ENCODE assay signal across 1 cellular context in genomic region chr19:39430675-39431593, GRCh38.
TF ChIP-seq lines count a peak whose summit lies in the region.

No MANE protein-coding gene starts in this region.

TF ChIP-seq in GM12878, 131 proteins besides CTCF, POLR2A, EP300 and RAD21 (continues in another document):
- TF ChIP-seq, protein P1, sequence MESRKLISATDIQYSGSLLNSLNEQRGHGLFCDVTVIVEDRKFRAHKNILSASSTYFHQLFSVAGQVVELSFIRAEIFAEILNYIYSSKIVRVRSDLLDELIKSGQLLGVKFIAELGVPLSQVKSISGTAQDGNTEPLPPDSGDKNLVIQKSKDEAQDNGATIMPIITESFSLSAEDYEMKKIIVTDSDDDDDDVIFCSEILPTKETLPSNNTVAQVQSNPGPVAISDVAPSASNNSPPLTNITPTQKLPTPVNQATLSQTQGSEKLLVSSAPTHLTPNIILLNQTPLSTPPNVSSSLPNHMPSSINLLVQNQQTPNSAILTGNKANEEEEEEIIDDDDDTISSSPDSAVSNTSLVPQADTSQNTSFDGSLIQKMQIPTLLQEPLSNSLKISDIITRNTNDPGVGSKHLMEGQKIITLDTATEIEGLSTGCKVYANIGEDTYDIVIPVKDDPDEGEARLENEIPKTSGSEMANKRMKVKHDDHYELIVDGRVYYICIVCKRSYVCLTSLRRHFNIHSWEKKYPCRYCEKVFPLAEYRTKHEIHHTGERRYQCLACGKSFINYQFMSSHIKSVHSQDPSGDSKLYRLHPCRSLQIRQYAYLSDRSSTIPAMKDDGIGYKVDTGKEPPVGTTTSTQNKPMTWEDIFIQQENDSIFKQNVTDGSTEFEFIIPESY (IDR thresholded peaks at IDR 0.05): no peak
- TF ChIP-seq KDM1A (IDR thresholded peaks at IDR 0.05; ENCODE audit: borderline replicate concordance): no peak
- no peak for TF ChIP-seq TCF7 (IDR thresholded peaks at IDR 0.05; ENCODE audit: borderline replicate concordance)
- no peak for TF ChIP-seq ZZZ3 (IDR thresholded peaks at IDR 0.05; ENCODE audit: control insufficient read depth, insufficient read length, low read depth)
- TF ChIP-seq ATF7 (IDR thresholded peaks at IDR 0.05; ENCODE audit: low read depth): peak; percentile 73
- TF ChIP-seq STAT1 (conservative IDR thresholded peaks at IDR 0.05): no peak
- TF ChIP-seq YY1 (IDR thresholded peaks at IDR 0.05; ENCODE audit: low read depth, low read length): no peak
- TF ChIP-seq CREB1 (IDR thresholded peaks at IDR 0.05; ENCODE audit: low read depth): peak; percentile 96
- TF ChIP-seq ETV6 (conservative IDR thresholded peaks at IDR 0.05 in 1 of 2, IDR thresholded peaks at IDR 0.05 in 1 of 2; ENCODE audit: borderline replicate concordance in 1 of 2, low read depth in 1 of 2): peak in 1 of 2 experiments; percentile 80; a peak in 2 of 4 replicates
- TF ChIP-seq BCL11A (IDR thresholded peaks at IDR 0.05; ENCODE audit: low read depth, low read length): no peak
- TF ChIP-seq CHD4 (IDR thresholded peaks at IDR 0.05): no peak
- no peak for TF ChIP-seq PAX8 (IDR thresholded peaks at IDR 0.05)
- TF ChIP-seq, protein P2, sequence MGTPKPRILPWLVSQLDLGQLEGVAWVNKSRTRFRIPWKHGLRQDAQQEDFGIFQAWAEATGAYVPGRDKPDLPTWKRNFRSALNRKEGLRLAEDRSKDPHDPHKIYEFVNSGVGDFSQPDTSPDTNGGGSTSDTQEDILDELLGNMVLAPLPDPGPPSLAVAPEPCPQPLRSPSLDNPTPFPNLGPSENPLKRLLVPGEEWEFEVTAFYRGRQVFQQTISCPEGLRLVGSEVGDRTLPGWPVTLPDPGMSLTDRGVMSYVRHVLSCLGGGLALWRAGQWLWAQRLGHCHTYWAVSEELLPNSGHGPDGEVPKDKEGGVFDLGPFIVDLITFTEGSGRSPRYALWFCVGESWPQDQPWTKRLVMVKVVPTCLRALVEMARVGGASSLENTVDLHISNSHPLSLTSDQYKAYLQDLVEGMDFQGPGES (IDR thresholded peaks at IDR 0.05): no peak
- no peak for TF ChIP-seq YBX1 (IDR thresholded peaks at IDR 0.05)
- TF ChIP-seq TBL1XR1 (IDR thresholded peaks at IDR 0.05; ENCODE audit: low read depth, low read length): no peak
- no peak for TF ChIP-seq CBX5 (IDR thresholded peaks at IDR 0.05; ENCODE audit: low read depth)
- TF ChIP-seq, protein P3, sequence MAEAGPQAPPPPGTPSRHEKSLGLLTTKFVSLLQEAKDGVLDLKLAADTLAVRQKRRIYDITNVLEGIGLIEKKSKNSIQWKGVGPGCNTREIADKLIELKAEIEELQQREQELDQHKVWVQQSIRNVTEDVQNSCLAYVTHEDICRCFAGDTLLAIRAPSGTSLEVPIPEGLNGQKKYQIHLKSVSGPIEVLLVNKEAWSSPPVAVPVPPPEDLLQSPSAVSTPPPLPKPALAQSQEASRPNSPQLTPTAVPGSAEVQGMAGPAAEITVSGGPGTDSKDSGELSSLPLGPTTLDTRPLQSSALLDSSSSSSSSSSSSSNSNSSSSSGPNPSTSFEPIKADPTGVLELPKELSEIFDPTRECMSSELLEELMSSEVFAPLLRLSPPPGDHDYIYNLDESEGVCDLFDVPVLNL (IDR thresholded peaks at IDR 0.05; ENCODE audit: low read depth, low read length): no peak
- TF ChIP-seq, protein P4, sequence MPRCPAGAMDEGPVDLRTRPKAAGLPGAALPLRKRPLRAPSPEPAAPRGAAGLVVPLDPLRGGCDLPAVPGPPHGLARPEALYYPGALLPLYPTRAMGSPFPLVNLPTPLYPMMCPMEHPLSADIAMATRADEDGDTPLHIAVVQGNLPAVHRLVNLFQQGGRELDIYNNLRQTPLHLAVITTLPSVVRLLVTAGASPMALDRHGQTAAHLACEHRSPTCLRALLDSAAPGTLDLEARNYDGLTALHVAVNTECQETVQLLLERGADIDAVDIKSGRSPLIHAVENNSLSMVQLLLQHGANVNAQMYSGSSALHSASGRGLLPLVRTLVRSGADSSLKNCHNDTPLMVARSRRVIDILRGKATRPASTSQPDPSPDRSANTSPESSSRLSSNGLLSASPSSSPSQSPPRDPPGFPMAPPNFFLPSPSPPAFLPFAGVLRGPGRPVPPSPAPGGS (IDR thresholded peaks at IDR 0.05; ENCODE audit: borderline replicate concordance, insufficient read depth, low read depth, low read length, poor library complexity, severe bottlenecking): no peak
- TF ChIP-seq ZNF24 (IDR thresholded peaks at IDR 0.05): no peak
- no peak for TF ChIP-seq CHD1 (IDR thresholded peaks at IDR 0.05; ENCODE audit: low read depth, low read length)
- TF ChIP-seq, protein P5, sequence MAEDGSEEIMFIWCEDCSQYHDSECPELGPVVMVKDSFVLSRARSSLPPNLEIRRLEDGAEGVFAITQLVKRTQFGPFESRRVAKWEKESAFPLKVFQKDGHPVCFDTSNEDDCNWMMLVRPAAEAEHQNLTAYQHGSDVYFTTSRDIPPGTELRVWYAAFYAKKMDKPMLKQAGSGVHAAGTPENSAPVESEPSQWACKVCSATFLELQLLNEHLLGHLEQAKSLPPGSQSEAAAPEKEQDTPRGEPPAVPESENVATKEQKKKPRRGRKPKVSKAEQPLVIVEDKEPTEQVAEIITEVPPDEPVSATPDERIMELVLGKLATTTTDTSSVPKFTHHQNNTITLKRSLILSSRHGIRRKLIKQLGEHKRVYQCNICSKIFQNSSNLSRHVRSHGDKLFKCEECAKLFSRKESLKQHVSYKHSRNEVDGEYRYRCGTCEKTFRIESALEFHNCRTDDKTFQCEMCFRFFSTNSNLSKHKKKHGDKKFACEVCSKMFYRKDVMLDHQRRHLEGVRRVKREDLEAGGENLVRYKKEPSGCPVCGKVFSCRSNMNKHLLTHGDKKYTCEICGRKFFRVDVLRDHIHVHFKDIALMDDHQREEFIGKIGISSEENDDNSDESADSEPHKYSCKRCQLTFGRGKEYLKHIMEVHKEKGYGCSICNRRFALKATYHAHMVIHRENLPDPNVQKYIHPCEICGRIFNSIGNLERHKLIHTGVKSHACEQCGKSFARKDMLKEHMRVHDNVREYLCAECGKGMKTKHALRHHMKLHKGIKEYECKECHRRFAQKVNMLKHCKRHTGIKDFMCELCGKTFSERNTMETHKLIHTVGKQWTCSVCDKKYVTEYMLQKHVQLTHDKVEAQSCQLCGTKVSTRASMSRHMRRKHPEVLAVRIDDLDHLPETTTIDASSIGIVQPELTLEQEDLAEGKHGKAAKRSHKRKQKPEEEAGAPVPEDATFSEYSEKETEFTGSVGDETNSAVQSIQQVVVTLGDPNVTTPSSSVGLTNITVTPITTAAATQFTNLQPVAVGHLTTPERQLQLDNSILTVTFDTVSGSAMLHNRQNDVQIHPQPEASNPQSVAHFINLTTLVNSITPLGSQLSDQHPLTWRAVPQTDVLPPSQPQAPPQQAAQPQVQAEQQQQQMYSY (CRISPR knock-in tag; IDR thresholded peaks at IDR 0.05): no peak
- no peak for TF ChIP-seq GATAD2B (conservative IDR thresholded peaks at IDR 0.05; ENCODE audit: low read depth)
- no peak for TF ChIP-seq BACH1 (IDR thresholded peaks at IDR 0.05; ENCODE audit: borderline replicate concordance)
- TF ChIP-seq EED (IDR thresholded peaks at IDR 0.05; ENCODE audit: low read depth): peak; percentile 67; the same call in 1 of the 2 replicates
- no peak for TF ChIP-seq RB1 (IDR thresholded peaks at IDR 0.05; ENCODE audit: borderline replicate concordance)
- peak; percentile 82; the same call in 1 of the 2 replicates for TF ChIP-seq TCF3 (IDR thresholded peaks at IDR 0.05; ENCODE audit: borderline replicate concordance, insufficient read depth, low read depth, low read length)
- 0 out of 2 replicates have a peak, but pooled peaks have one; percentile 68 for TF ChIP-seq SMARCA5 (IDR thresholded peaks at IDR 0.05)
- TF ChIP-seq JUNB (IDR thresholded peaks at IDR 0.05): peak; percentile 61
- TF ChIP-seq, protein P6, sequence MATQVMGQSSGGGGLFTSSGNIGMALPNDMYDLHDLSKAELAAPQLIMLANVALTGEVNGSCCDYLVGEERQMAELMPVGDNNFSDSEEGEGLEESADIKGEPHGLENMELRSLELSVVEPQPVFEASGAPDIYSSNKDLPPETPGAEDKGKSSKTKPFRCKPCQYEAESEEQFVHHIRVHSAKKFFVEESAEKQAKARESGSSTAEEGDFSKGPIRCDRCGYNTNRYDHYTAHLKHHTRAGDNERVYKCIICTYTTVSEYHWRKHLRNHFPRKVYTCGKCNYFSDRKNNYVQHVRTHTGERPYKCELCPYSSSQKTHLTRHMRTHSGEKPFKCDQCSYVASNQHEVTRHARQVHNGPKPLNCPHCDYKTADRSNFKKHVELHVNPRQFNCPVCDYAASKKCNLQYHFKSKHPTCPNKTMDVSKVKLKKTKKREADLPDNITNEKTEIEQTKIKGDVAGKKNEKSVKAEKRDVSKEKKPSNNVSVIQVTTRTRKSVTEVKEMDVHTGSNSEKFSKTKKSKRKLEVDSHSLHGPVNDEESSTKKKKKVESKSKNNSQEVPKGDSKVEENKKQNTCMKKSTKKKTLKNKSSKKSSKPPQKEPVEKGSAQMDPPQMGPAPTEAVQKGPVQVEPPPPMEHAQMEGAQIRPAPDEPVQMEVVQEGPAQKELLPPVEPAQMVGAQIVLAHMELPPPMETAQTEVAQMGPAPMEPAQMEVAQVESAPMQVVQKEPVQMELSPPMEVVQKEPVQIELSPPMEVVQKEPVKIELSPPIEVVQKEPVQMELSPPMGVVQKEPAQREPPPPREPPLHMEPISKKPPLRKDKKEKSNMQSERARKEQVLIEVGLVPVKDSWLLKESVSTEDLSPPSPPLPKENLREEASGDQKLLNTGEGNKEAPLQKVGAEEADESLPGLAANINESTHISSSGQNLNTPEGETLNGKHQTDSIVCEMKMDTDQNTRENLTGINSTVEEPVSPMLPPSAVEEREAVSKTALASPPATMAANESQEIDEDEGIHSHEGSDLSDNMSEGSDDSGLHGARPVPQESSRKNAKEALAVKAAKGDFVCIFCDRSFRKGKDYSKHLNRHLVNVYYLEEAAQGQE (IDR thresholded peaks at IDR 0.05; ENCODE audit: low read depth, low read length): no peak
- no peak for TF ChIP-seq HDAC6 (IDR thresholded peaks at IDR 0.05; ENCODE audit: unreplicated experiment)
- TF ChIP-seq, protein P7, sequence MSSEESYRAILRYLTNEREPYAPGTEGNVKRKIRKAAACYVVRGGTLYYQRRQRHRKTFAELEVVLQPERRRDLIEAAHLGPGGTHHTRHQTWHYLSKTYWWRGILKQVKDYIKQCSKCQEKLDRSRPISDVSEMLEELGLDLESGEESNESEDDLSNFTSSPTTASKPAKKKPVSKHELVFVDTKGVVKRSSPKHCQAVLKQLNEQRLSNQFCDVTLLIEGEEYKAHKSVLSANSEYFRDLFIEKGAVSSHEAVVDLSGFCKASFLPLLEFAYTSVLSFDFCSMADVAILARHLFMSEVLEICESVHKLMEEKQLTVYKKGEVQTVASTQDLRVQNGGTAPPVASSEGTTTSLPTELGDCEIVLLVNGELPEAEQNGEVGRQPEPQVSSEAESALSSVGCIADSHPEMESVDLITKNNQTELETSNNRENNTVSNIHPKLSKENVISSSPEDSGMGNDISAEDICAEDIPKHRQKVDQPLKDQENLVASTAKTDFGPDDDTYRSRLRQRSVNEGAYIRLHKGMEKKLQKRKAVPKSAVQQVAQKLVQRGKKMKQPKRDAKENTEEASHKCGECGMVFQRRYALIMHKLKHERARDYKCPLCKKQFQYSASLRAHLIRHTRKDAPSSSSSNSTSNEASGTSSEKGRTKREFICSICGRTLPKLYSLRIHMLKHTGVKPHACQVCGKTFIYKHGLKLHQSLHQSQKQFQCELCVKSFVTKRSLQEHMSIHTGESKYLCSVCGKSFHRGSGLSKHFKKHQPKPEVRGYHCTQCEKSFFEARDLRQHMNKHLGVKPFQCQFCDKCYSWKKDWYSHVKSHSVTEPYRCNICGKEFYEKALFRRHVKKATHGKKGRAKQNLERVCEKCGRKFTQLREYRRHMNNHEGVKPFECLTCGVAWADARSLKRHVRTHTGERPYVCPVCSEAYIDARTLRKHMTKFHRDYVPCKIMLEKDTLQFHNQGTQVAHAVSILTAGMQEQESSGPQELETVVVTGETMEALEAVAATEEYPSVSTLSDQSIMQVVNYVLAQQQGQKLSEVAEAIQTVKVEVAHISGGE (CRISPR knock-in tag; IDR thresholded peaks at IDR 0.05): no peak
- TF ChIP-seq, protein P8, sequence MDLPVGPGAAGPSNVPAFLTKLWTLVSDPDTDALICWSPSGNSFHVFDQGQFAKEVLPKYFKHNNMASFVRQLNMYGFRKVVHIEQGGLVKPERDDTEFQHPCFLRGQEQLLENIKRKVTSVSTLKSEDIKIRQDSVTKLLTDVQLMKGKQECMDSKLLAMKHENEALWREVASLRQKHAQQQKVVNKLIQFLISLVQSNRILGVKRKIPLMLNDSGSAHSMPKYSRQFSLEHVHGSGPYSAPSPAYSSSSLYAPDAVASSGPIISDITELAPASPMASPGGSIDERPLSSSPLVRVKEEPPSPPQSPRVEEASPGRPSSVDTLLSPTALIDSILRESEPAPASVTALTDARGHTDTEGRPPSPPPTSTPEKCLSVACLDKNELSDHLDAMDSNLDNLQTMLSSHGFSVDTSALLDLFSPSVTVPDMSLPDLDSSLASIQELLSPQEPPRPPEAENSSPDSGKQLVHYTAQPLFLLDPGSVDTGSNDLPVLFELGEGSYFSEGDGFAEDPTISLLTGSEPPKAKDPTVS (IDR thresholded peaks at IDR 0.05; ENCODE audit: low read depth, low read length): no peak
- no peak for TF ChIP-seq NRF1 (conservative IDR thresholded peaks at IDR 0.05; ENCODE audit: low read depth, low read length)
- TF ChIP-seq IRF5 (IDR thresholded peaks at IDR 0.05; ENCODE audit: borderline replicate concordance): no peak
- TF ChIP-seq BCLAF1 (IDR thresholded peaks at IDR 0.05): no peak
- no peak for TF ChIP-seq SUPT20H (IDR thresholded peaks at IDR 0.05; ENCODE audit: borderline replicate concordance, control insufficient read depth, low read depth, low read length)
- peak; percentile 47; the same call in 1 of the 2 replicates for TF ChIP-seq IKZF1 (conservative IDR thresholded peaks at IDR 0.05)
